Comparison of ENCODE assay signal across 15 cellular contexts in genomic region chr15:28919679-28920655, GRCh38. TPM values are rescaled to one million over a fixed set of nuclear protein-coding genes. Genes with fewer than 3 reads are reported as not detected.
DNase-seq lines count a peak whose midpoint lies in the region; ATAC-seq and TF ChIP-seq lines count a peak whose summit lies in the region.
"Had no signal": no experiment of that assay in that cellular context is flagged by ENCODE, and none has a peak within 500 bp of the region (broad histone marks: within the 10 kb centered on the region; RNA-seq: fewer than 3 reads in every experiment).

No MANE protein-coding gene starts in this region.

- DNase-seq in SK-N-SH (no peak), GM23338 (ENCODE audit: low spot score) (no peak)
- DNase-seq in activated T-helper 2 cell treated with anti-CD3 and anti-CD28 coated beads, Interferon-gamma antibody, Interleukin-2, Interleukin-4, amounts not matched to agents 10 μg/mL and 5 μg/mL and 100 μg/mL, durations not matched to agents 14 hours and 24 hours and 36 hours (ENCODE audit: low spot score) = no peak
- peak; percentile 22 for DNase-seq in natural killer cell treated with Interleukin-12 subunit alpha and Interleukin-12 subunit beta and Interleukin-15 and Interleukin-18, amount 100 ng/mL, for 72 hours (ENCODE audit: low spot score)
- DNase-seq: esophagus squamous epithelium, GOT3, OCI-M1 had no signal

- no peak for TF ChIP-seq EP300 in SK-N-SH (IDR thresholded peaks at IDR 0.05; ENCODE audit: borderline replicate concordance in 1 of 2, low read depth in 1 of 2, low read length in 1 of 2)

- H3K27ac ChIP-seq in SK-N-SH (ENCODE audit: low read depth in 2 of 2, low read length in 1 of 2) (no peak overlapping the region), GM23338 (ENCODE audit: low read depth) (no peak overlapping the region)
- H3K27ac ChIP-seq: 22Rv1, esophagus squamous epithelium, SK-N-MC, tibial nerve, VCaP had no signal

- no peak for ATAC-seq in SK-N-SH treated with all-trans-retinoic acid at 6 μM for 48 hours
- no peak for ATAC-seq in GM23338
- no peak for ATAC-seq in natural killer cell treated with Interleukin-12 subunit alpha and Interleukin-12 subunit beta and Interleukin-15 and Interleukin-18, amount 100 ng/mL, for 72 hours
- no peak for ATAC-seq in activated CD4-positive, CD25-positive, alpha-beta regulatory T cell treated with anti-CD3 and anti-CD28 coated beads, Interleukin-2, amount 50 U/mL, for 24 hours
- no peak for ATAC-seq in HG03097 (IDR thresholded peaks at IDR 0.05; ENCODE audit: low FRiP score, unreplicated experiment)
- ATAC-seq in HG03139 (IDR thresholded peaks at IDR 0.05; ENCODE audit: unreplicated experiment) = no peak

- TF ChIP-seq CTCF in SK-N-SH (IDR thresholded peaks at IDR 0.05) (no peak), GM23338 (conservative IDR thresholded peaks at IDR 0.05; ENCODE audit: low read depth in 2 of 2) (no peak)

- peaks cover 5% of the 10 kb centered on the region for H3K36me3 Mint-ChIP-seq in GM23338 (ENCODE audit: low read depth)
- peaks cover 5% of the 10 kb centered on the region for H3K36me3 Mint-ChIP-seq in activated T-helper 2 cell treated with anti-CD3 and anti-CD28 coated beads, Interferon-gamma antibody, Interleukin-2, Interleukin-4, amounts not matched to agents 10 μg/mL and 5 μg/mL and 100 μg/mL, durations not matched to agents 14 hours and 24 hours and 36 hours (ENCODE audit: low read depth)
- H3K36me3 Mint-ChIP-seq in natural killer cell treated with Interleukin-12 subunit alpha and Interleukin-12 subunit beta and Interleukin-15 and Interleukin-18, amount 100 ng/mL, for 72 hours = no peaks in the 10 kb centered on the region

- no peak overlapping the region for H3K27ac Mint-ChIP-seq in GM23338
- no peak overlapping the region for H3K27ac Mint-ChIP-seq in activated T-helper 2 cell treated with anti-CD3 and anti-CD28 coated beads, Interferon-gamma antibody, Interleukin-2, Interleukin-4, amounts not matched to agents 10 μg/mL and 5 μg/mL and 100 μg/mL, durations not matched to agents 14 hours and 24 hours and 36 hours
- peak overlapping the region; percentile 16 for H3K27ac Mint-ChIP-seq in natural killer cell treated with Interleukin-12 subunit alpha and Interleukin-12 subunit beta and Interleukin-15 and Interleukin-18, amount 100 ng/mL, for 72 hours

- intact Hi-C loops in activated T-helper 2 cell treated with anti-CD3 and anti-CD28 coated beads, Interferon-gamma antibody, Interleukin-2, Interleukin-4, amounts not matched to agents 10 μg/mL and 5 μg/mL and 100 μg/mL, durations not matched to agents 14 hours and 24 hours and 36 hours (cut with micrococcal nuclease) = no loop called here

- CTCF ChIA-PET in SK-N-SH (lab: Yijun Ruan, JAX) = interaction anchor here (0.9 to 1.1 kb wide), 2 partner anchors 16 to 39 kb away, joined by 3 read pairs; no protein-coding TSS in a partner anchor

- H3K9ac ChIP-seq in SK-N-SH = no peak overlapping the region

- H3K9me2 ChIP-seq in SK-N-SH (no peaks in the 10 kb centered on the region), GM23338 (ENCODE audit: insufficient read depth) (no peaks in the 10 kb centered on the region)

- H3K4me1 ChIP-seq in SK-N-SH (ENCODE audit: control insufficient read depth in 1 of 2, insufficient read depth in 2 of 2, low read depth in 1 of 2, low read length in 1 of 2) (peaks cover 0 to 14% of the 10 kb centered on the region in 2 experiments; a peak in 1 of 4 replicates), GM23338 (ENCODE audit: insufficient read depth) (peaks cover 8% of the 10 kb centered on the region)
- H3K4me1 ChIP-seq: esophagus squamous epithelium, tibial nerve had no signal

- no peak overlapping the region for H3K4me3 ChIP-seq in SK-N-SH (ENCODE audit: low read depth in 2 of 2, low read length in 1 of 2)
- H3K4me3 ChIP-seq in GM23338 = no peak overlapping the region
- H3K4me3 ChIP-seq: SK-N-MC, tibial nerve had no signal

- H3K9me3 Mint-ChIP-seq in GM23338 = no peaks in the 10 kb centered on the region; the same call in 2 of the 3 replicates
- no peaks in the 10 kb centered on the region for H3K9me3 Mint-ChIP-seq in activated T-helper 2 cell treated with anti-CD3 and anti-CD28 coated beads, Interferon-gamma antibody, Interleukin-2, Interleukin-4, amounts not matched to agents 10 μg/mL and 5 μg/mL and 100 μg/mL, durations not matched to agents 14 hours and 24 hours and 36 hours
- H3K9me3 Mint-ChIP-seq in natural killer cell treated with Interleukin-12 subunit alpha and Interleukin-12 subunit beta and Interleukin-15 and Interleukin-18, amount 100 ng/mL, for 72 hours = no peaks in the 10 kb centered on the region

- H3K27me3 ChIP-seq in SK-N-SH (ENCODE audit: insufficient read depth) = no peaks in the 10 kb centered on the region
- H3K27me3 ChIP-seq in GM23338 (ENCODE audit: insufficient read depth) = no peaks in the 10 kb centered on the region
- H3K27me3 ChIP-seq: esophagus squamous epithelium, tibial nerve had no signal

- H3K4me1 Mint-ChIP-seq in GM23338 = peaks cover 15% of the 10 kb centered on the region
- peaks cover 32% of the 10 kb centered on the region for H3K4me1 Mint-ChIP-seq in activated T-helper 2 cell treated with anti-CD3 and anti-CD28 coated beads, Interferon-gamma antibody, Interleukin-2, Interleukin-4, amounts not matched to agents 10 μg/mL and 5 μg/mL and 100 μg/mL, durations not matched to agents 14 hours and 24 hours and 36 hours (ENCODE audit: low read depth)
- H3K4me1 Mint-ChIP-seq in natural killer cell treated with Interleukin-12 subunit alpha and Interleukin-12 subunit beta and Interleukin-15 and Interleukin-18, amount 100 ng/mL, for 72 hours (ENCODE audit: low read depth in 2 of 2) = peaks cover 43 to 44% of the 10 kb centered on the region in 2 donors

- POLR2A ChIA-PET in SK-N-SH (lab: Yijun Ruan, JAX) = no interaction called here

- peaks cover 0 to 9% of the 10 kb centered on the region in 2 experiments for H3K36me3 ChIP-seq in SK-N-SH (replicated peaks in 1 of 2; ENCODE audit: control insufficient read depth in 1 of 2, insufficient read depth in 2 of 2, low read length in 1 of 2)
- H3K36me3 ChIP-seq in GM23338 (ENCODE audit: insufficient read depth) = no peaks in the 10 kb centered on the region
- H3K36me3 ChIP-seq: esophagus squamous epithelium, tibial nerve had no signal

- H3F3A ChIP-seq in SK-N-SH (replicated peaks; ENCODE audit: insufficient read depth) (no peaks in the 10 kb centered on the region), GM23338 (replicated peaks; ENCODE audit: low read depth) (no peaks in the 10 kb centered on the region)

- 85% methylated on average over 9 of the region's 13 CpGs for WGBS in SK-N-SH (ENCODE audit: low lambda C conversion rate)

- TF ChIP-seq RAD21 in SK-N-SH (IDR thresholded peaks at IDR 0.05; ENCODE audit: low read length) = no peak

- H3K9me3 ChIP-seq in SK-N-SH = no peaks in the 10 kb centered on the region
- H3K9me3 ChIP-seq: esophagus squamous epithelium had no signal

- no peak overlapping the region for H3K4me3 Mint-ChIP-seq in GM23338
- peak overlapping the region; percentile 24 for H3K4me3 Mint-ChIP-seq in activated T-helper 2 cell treated with anti-CD3 and anti-CD28 coated beads, Interferon-gamma antibody, Interleukin-2, Interleukin-4, amounts not matched to agents 10 μg/mL and 5 μg/mL and 100 μg/mL, durations not matched to agents 14 hours and 24 hours and 36 hours (ENCODE audit: low read depth)
- H3K4me3 Mint-ChIP-seq in natural killer cell treated with Interleukin-12 subunit alpha and Interleukin-12 subunit beta and Interleukin-15 and Interleukin-18, amount 100 ng/mL, for 72 hours = peak overlapping the region; percentile 49

- no peak overlapping the region for H3K4me2 ChIP-seq in SK-N-SH
- H3K4me2 ChIP-seq in GM23338 = no peak overlapping the region; the same call in 1 of the 2 replicates

- H3K79me2 ChIP-seq in SK-N-SH (ENCODE audit: insufficient read depth) = no peaks in the 10 kb centered on the region
- H3K79me2 ChIP-seq in GM23338 (replicated peaks; ENCODE audit: insufficient read depth) = no peaks in the 10 kb centered on the region

- H2AFZ ChIP-seq in SK-N-SH (ENCODE audit: low read depth) = no peak overlapping the region
- peak overlapping the region; percentile 88 for H2AFZ ChIP-seq in GM23338

- no peaks in the 10 kb centered on the region for H4K20me1 ChIP-seq in SK-N-SH (ENCODE audit: insufficient read depth)
- H4K20me1 ChIP-seq in GM23338 (replicated peaks; ENCODE audit: insufficient read depth) = no peaks in the 10 kb centered on the region

- peaks cover 4% of the 10 kb centered on the region for H3K27me3 Mint-ChIP-seq in GM23338 (ENCODE audit: insufficient read depth, low read depth, poor library complexity)
- H3K27me3 Mint-ChIP-seq in activated T-helper 2 cell treated with anti-CD3 and anti-CD28 coated beads, Interferon-gamma antibody, Interleukin-2, Interleukin-4, amounts not matched to agents 10 μg/mL and 5 μg/mL and 100 μg/mL, durations not matched to agents 14 hours and 24 hours and 36 hours (ENCODE audit: low read depth) = peaks cover 1% of the 10 kb centered on the region
- H3K27me3 Mint-ChIP-seq in natural killer cell treated with Interleukin-12 subunit alpha and Interleukin-12 subunit beta and Interleukin-15 and Interleukin-18, amount 100 ng/mL, for 72 hours = no peaks in the 10 kb centered on the region

TF ChIP-seq in SK-N-SH treated with all-trans-retinoic acid at 6 μM for 48 hours, 23 proteins besides CTCF, POLR2A, EP300 and RAD21 (continues in another document):
- TF ChIP-seq OSR1 (CRISPR knock-in tag; IDR thresholded peaks at IDR 0.05) (no peak), RARB (CRISPR knock-in tag; IDR thresholded peaks at IDR 0.05) (no peak), ZFP3 (CRISPR knock-in tag; IDR thresholded peaks at IDR 0.05) (peak; percentile 90)

RNA-seq across cellular contexts. Expression of gene APBA2, which starts 34.2 kb away (rescaled TPM):
- polyA plus RNA-seq in SK-N-SH (2012; rRNA removed) (12.7 and 14.0 TPM in 2 replicates), GM23338 (2016; fragmentation: Nextera tagmentation; extraction: Ambion mirVana) (5.4 and 5.9 TPM in 2 replicates)
- 7.1 and 10.1 TPM in 2 replicates for polyA plus RNA-seq in SK-N-SH (2012; cell fraction: cytosol; rRNA removed)
- polyA plus RNA-seq in SK-N-SH (2012; cell fraction: nucleus; rRNA removed) = 25.3 and 26.2 TPM in 2 replicates
- 24.7 and 27.5 TPM in 2 replicates for total RNA-seq in GM23338 (2014; rRNA removed; shearing (Covaris generic))
- 1.1 and 1.2 TPM in 2 replicates for total RNA-seq in activated T-helper 2 cell treated with anti-CD3 and anti-CD28 coated beads, Interferon-gamma antibody, Interleukin-2, Interleukin-4, amounts not matched to agents 10 μg/mL and 5 μg/mL and 100 μg/mL, durations not matched to agents 14 hours and 24 hours and 36 hours
- total RNA-seq in natural killer cell treated with Interleukin-12 subunit alpha and Interleukin-12 subunit beta and Interleukin-15 and Interleukin-18, amount 100 ng/mL, for 72 hours = 10 to 100 TPM in 1 of 2 donors, 1 to 10 TPM in 1; 6.0 to 19.4 TPM

Comparison
In these comparisons a context has a peak if more than half of its experiments do, and no peak if none do; other contexts are left out.
1. H3K27ac Mint-ChIP-seq: peak in natural killer cell treated with Interleukin-12 subunit alpha and Interleukin-12 subunit beta and Interleukin-15 and Interleukin-18, amount 100 ng/mL, for 72 hours (2 of 2); none in GM23338 (single experiment) and activated T-helper 2 cell treated with anti-CD3 and anti-CD28 coated beads, Interferon-gamma antibody, Interleukin-2, Interleukin-4, amounts not matched to agents 10 μg/mL and 5 μg/mL and 100 μg/mL, durations not matched to agents 14 hours and 24 hours and 36 hours (single experiment).